In the genomic region with DNA sequence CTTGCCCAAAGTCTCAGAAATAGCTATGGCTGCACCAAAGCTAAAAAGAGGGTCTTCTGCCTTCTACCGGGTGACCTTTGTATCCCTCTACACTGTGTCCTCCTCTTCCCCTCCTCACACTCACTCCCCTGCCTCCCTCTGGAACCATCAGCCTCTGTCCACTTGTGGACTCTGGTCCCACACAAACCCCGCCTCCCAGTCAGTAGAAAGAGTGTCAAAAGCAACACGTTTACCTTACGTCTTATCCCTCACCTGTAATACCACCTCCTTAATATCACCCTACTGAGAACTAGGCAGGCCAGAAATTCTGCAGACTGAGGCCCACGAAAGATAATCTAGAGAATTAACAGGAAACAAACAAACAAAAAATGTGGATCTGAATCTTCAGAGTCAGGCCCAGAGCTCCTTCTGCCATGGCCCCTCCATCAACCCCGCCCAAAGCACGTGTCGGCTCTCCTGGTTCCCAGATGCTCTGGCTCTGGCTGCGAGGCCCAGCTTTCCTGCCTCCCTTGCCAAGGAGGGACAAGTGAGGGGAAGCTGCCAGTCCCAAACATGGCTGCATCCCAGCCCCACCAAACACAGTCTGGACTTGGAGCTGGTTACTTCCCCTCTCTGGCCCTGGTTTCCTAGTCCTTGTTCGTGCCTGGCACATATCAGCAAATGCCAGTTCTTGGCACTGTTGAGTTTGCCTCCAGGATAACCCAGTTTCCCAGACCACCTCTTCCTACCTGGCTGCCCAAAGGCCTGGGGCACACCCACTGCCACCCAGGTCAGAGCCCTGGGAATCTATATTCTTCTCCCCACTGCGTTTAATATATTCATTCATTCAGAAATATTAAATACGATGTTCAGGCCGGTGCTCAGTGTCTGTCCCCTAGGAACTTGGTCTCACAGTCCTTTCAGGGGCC, we compare ENCODE assay signal across 1 cellular context.
TF ChIP-seq lines count a peak whose summit lies in the region.

No MANE protein-coding gene starts in this region.

TF ChIP-seq in HepG2, 621 proteins besides CTCF, POLR2A, EP300 and RAD21 (continued from another document and continues in another):
- TF ChIP-seq, protein P1, sequence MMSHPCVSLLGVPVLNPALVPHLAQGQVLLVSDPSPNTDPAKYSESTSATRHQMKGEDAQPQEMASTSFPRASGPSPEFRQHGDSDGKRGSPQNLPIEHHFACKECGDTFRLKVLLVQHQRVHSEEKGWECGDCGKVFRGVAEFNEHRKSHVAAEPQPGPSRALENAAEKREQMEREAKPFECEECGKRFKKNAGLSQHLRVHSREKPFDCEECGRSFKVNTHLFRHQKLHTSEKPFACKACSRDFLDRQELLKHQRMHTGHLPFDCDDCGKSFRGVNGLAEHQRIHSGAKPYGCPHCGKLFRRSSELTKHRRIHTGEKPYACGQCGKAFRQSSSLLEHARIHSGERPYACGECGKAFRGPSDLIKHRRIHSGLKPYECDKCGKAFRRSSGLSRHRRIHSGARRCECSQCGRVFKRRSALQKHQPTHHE (CRISPR knock-in tag; IDR thresholded peaks at IDR 0.05; ENCODE audit: borderline replicate concordance), result no peak
- TF ChIP-seq CBX1 (IDR thresholded peaks at IDR 0.05; ENCODE audit: low read depth) (no peak), RBAK (CRISPR knock-in tag; IDR thresholded peaks at IDR 0.05) (no peak), SMAD9 (CRISPR knock-in tag; IDR thresholded peaks at IDR 0.05) (no peak), MLLT10 (CRISPR knock-in tag; IDR thresholded peaks at IDR 0.05) (no peak), KMT2A (CRISPR knock-in tag; IDR thresholded peaks at IDR 0.05) (no peak; the same call in 1 of the 2 replicates), SRF (IDR thresholded peaks at IDR 0.05; ENCODE audit: low read depth, low read length) (no peak), ZNF570 (CRISPR knock-in tag; IDR thresholded peaks at IDR 0.05; ENCODE audit: borderline replicate concordance) (no peak), SIX4 (CRISPR knock-in tag; IDR thresholded peaks at IDR 0.05) (no peak), ZNF709 (CRISPR knock-in tag; IDR thresholded peaks at IDR 0.05) (peak; percentile 66; the same call in 1 of the 2 replicates), TAF1 (CRISPR knock-in tag; IDR thresholded peaks at IDR 0.05) (no peak; the same call in 1 of the 2 replicates), HOXA5 (CRISPR knock-in tag; IDR thresholded peaks at IDR 0.05) (0 out of 2 replicates have a peak, but pooled peaks have one; percentile 46), ZFP1 (CRISPR knock-in tag; IDR thresholded peaks at IDR 0.05) (no peak), FOXP1 (IDR thresholded peaks at IDR 0.05) (no peak), FOXP1 (CRISPR knock-in tag; IDR thresholded peaks at IDR 0.05) (peak; percentile 49; the same call in 1 of the 2 replicates), ZNF251 (CRISPR knock-in tag; IDR thresholded peaks at IDR 0.05) (no peak), NR3C1 (CRISPR knock-in tag; IDR thresholded peaks at IDR 0.05) (no peak), ZNF10 (CRISPR knock-in tag; IDR thresholded peaks at IDR 0.05; ENCODE audit: borderline replicate concordance, low read depth) (no peak), ZNF207 (IDR thresholded peaks at IDR 0.05; ENCODE audit: borderline replicate concordance) (no peak), ZNF12 (CRISPR knock-in tag; IDR thresholded peaks at IDR 0.05) (no peak), ZNF441 (CRISPR knock-in tag; IDR thresholded peaks at IDR 0.05; ENCODE audit: borderline replicate concordance) (peak; percentile 81), ZNF20 (CRISPR knock-in tag; IDR thresholded peaks at IDR 0.05) (no peak), HNF4G (IDR thresholded peaks at IDR 0.05; ENCODE audit: borderline replicate concordance, low read depth, low read length) (peak; percentile 87), HNF4G (CRISPR knock-in tag; IDR thresholded peaks at IDR 0.05; ENCODE audit: borderline replicate concordance, low read depth) (peak; percentile 88), ZNF558 (CRISPR knock-in tag; IDR thresholded peaks at IDR 0.05; ENCODE audit: borderline replicate concordance) (no peak; the same call in 1 of the 2 replicates), FOXC1 (CRISPR knock-in tag; IDR thresholded peaks at IDR 0.05; ENCODE audit: borderline replicate concordance) (no peak), ZFP41 (CRISPR knock-in tag; IDR thresholded peaks at IDR 0.05; ENCODE audit: borderline replicate concordance) (0 out of 2 replicates have a peak, but pooled peaks have one; percentile 7), FOXA3 (CRISPR knock-in tag; IDR thresholded peaks at IDR 0.05) (peak; percentile 25; the same call in 1 of the 2 replicates), NCOA5 (CRISPR knock-in tag; IDR thresholded peaks at IDR 0.05) (no peak), RBM22 (optimal IDR thresholded peaks at IDR 0.05; ENCODE audit: low read length) (no peak), ZNF652 (CRISPR knock-in tag; IDR thresholded peaks at IDR 0.05; ENCODE audit: borderline replicate concordance, low read depth) (no peak), ZFAT (CRISPR knock-in tag; conservative IDR thresholded peaks at IDR 0.05) (no peak), BORCS8-MEF2B (CRISPR knock-in tag; IDR thresholded peaks at IDR 0.05) (0 out of 2 replicates have a peak, but pooled peaks have one; percentile 13), MEF2D (CRISPR knock-in tag; IDR thresholded peaks at IDR 0.05) (peak; percentile 69; the same call in 1 of the 2 replicates), ZFP36L1 (CRISPR knock-in tag; IDR thresholded peaks at IDR 0.05) (peak; percentile 66; the same call in 1 of the 2 replicates)
- TF ChIP-seq, protein P2, sequence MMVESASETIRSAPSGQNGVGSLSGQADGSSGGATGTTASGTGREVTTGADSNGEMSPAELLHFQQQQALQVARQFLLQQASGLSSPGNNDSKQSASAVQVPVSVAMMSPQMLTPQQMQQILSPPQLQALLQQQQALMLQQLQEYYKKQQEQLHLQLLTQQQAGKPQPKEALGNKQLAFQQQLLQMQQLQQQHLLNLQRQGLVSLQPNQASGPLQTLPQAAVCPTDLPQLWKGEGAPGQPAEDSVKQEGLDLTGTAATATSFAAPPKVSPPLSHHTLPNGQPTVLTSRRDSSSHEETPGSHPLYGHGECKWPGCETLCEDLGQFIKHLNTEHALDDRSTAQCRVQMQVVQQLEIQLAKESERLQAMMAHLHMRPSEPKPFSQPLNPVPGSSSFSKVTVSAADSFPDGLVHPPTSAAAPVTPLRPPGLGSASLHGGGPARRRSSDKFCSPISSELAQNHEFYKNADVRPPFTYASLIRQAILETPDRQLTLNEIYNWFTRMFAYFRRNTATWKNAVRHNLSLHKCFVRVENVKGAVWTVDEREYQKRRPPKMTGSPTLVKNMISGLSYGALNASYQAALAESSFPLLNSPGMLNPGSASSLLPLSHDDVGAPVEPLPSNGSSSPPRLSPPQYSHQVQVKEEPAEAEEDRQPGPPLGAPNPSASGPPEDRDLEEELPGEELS (CRISPR knock-in tag; IDR thresholded peaks at IDR 0.05), result peak; percentile 42
- TF ChIP-seq, protein P3, sequence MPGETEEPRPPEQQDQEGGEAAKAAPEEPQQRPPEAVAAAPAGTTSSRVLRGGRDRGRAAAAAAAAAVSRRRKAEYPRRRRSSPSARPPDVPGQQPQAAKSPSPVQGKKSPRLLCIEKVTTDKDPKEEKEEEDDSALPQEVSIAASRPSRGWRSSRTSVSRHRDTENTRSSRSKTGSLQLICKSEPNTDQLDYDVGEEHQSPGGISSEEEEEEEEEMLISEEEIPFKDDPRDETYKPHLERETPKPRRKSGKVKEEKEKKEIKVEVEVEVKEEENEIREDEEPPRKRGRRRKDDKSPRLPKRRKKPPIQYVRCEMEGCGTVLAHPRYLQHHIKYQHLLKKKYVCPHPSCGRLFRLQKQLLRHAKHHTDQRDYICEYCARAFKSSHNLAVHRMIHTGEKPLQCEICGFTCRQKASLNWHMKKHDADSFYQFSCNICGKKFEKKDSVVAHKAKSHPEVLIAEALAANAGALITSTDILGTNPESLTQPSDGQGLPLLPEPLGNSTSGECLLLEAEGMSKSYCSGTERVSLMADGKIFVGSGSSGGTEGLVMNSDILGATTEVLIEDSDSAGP (CRISPR knock-in tag; IDR thresholded peaks at IDR 0.05; ENCODE audit: borderline replicate concordance), result no peak
- TF ChIP-seq, protein P4, sequence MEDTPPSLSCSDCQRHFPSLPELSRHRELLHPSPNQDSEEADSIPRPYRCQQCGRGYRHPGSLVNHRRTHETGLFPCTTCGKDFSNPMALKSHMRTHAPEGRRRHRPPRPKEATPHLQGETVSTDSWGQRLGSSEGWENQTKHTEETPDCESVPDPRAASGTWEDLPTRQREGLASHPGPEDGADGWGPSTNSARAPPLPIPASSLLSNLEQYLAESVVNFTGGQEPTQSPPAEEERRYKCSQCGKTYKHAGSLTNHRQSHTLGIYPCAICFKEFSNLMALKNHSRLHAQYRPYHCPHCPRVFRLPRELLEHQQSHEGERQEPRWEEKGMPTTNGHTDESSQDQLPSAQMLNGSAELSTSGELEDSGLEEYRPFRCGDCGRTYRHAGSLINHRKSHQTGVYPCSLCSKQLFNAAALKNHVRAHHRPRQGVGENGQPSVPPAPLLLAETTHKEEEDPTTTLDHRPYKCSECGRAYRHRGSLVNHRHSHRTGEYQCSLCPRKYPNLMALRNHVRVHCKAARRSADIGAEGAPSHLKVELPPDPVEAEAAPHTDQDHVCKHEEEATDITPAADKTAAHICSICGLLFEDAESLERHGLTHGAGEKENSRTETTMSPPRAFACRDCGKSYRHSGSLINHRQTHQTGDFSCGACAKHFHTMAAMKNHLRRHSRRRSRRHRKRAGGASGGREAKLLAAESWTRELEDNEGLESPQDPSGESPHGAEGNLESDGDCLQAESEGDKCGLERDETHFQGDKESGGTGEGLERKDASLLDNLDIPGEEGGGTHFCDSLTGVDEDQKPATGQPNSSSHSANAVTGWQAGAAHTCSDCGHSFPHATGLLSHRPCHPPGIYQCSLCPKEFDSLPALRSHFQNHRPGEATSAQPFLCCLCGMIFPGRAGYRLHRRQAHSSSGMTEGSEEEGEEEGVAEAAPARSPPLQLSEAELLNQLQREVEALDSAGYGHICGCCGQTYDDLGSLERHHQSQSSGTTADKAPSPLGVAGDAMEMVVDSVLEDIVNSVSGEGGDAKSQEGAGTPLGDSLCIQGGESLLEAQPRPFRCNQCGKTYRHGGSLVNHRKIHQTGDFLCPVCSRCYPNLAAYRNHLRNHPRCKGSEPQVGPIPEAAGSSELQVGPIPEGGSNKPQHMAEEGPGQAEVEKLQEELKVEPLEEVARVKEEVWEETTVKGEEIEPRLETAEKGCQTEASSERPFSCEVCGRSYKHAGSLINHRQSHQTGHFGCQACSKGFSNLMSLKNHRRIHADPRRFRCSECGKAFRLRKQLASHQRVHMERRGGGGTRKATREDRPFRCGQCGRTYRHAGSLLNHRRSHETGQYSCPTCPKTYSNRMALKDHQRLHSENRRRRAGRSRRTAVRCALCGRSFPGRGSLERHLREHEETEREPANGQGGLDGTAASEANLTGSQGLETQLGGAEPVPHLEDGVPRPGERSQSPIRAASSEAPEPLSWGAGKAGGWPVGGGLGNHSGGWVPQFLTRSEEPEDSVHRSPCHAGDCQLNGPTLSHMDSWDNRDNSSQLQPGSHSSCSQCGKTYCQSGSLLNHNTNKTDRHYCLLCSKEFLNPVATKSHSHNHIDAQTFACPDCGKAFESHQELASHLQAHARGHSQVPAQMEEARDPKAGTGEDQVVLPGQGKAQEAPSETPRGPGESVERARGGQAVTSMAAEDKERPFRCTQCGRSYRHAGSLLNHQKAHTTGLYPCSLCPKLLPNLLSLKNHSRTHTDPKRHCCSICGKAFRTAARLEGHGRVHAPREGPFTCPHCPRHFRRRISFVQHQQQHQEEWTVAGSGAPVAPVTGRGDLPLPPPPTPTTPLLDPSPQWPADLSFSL (CRISPR knock-in tag; IDR thresholded peaks at IDR 0.05), result no peak
- TF ChIP-seq, protein P5, sequence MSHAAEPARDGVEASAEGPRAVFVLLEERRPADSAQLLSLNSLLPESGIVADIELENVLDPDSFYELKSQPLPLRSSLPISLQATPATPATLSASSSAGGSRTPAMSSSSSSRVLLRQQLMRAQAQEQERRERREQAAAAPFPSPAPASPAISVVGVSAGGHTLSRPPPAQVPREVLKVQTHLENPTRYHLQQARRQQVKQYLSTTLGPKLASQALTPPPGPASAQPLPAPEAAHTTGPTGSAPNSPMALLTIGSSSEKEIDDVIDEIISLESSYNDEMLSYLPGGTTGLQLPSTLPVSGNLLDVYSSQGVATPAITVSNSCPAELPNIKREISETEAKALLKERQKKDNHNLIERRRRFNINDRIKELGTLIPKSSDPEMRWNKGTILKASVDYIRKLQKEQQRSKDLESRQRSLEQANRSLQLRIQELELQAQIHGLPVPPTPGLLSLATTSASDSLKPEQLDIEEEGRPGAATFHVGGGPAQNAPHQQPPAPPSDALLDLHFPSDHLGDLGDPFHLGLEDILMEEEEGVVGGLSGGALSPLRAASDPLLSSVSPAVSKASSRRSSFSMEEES (CRISPR knock-in tag; IDR thresholded peaks at IDR 0.05), result 0 out of 2 replicates have a peak, but pooled peaks have one; percentile 36
- TF ChIP-seq, protein P6, sequence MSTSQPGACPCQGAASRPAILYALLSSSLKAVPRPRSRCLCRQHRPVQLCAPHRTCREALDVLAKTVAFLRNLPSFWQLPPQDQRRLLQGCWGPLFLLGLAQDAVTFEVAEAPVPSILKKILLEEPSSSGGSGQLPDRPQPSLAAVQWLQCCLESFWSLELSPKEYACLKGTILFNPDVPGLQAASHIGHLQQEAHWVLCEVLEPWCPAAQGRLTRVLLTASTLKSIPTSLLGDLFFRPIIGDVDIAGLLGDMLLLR (CRISPR knock-in tag; IDR thresholded peaks at IDR 0.05), result no peak
- TF ChIP-seq, protein P7, sequence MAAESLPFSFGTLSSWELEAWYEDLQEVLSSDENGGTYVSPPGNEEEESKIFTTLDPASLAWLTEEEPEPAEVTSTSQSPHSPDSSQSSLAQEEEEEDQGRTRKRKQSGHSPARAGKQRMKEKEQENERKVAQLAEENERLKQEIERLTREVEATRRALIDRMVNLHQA (CRISPR knock-in tag; IDR thresholded peaks at IDR 0.05), result no peak
- TF ChIP-seq, protein P8, sequence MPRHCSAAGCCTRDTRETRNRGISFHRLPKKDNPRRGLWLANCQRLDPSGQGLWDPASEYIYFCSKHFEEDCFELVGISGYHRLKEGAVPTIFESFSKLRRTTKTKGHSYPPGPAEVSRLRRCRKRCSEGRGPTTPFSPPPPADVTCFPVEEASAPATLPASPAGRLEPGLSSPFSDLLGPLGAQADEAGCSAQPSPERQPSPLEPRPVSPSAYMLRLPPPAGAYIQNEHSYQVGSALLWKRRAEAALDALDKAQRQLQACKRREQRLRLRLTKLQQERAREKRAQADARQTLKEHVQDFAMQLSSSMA (CRISPR knock-in tag; IDR thresholded peaks at IDR 0.05), result no peak
- TF ChIP-seq, protein P9, sequence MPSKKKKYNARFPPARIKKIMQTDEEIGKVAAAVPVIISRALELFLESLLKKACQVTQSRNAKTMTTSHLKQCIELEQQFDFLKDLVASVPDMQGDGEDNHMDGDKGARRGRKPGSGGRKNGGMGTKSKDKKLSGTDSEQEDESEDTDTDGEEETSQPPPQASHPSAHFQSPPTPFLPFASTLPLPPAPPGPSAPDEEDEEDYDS (CRISPR knock-in tag; IDR thresholded peaks at IDR 0.05), result peak; percentile 65; the same call in 1 of the 2 replicates
- TF ChIP-seq, protein P10, sequence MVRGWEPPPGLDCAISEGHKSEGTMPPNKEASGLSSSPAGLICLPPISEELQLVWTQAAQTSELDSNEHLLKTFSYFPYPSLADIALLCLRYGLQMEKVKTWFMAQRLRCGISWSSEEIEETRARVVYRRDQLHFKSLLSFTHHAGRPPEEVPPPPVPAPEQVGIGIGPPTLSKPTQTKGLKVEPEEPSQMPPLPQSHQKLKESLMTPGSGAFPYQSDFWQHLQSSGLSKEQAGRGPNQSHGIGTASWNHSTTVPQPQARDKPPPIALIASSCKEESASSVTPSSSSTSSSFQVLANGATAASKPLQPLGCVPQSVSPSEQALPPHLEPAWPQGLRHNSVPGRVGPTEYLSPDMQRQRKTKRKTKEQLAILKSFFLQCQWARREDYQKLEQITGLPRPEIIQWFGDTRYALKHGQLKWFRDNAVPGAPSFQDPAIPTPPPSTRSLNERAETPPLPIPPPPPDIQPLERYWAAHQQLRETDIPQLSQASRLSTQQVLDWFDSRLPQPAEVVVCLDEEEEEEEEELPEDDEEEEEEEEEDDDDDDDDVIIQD (CRISPR knock-in tag; IDR thresholded peaks at IDR 0.05; ENCODE audit: low read depth), result no peak
